24 cellular contexts compared by ENCODE assay signal in the genomic region with DNA sequence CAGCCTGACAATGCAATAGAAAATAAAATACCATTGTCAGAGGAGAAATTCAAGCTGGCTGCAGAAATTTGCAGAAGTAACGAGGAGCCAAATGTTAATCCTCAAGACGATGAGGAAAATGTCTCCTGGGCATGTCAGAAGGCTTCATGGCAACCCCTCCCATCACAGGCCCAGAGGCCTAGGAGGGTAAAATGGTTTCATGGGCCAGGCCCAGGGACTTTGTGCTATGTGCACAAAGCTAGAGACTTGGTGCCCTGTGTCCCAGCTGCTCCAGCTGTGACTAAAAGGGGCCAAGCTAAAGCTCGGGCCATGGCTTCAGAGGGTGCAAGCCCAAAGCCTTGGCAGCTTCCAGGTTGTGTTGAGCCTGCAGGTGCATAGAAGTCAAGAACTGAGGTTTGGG.
DNase-seq lines count a peak whose midpoint lies in the region; ATAC-seq, FAIRE-seq and TF ChIP-seq lines count a peak whose summit lies in the region.
"Had no signal": no experiment of that assay in that cellular context is flagged by ENCODE, and none has a peak within 500 bp of the region (broad histone marks: within the 10 kb centered on the region; RNA-seq: fewer than 3 reads in every experiment).

No MANE protein-coding gene starts in this region.

- H3K4me2 ChIP-seq in K562 (ENCODE audit: insufficient read depth, low read length) = no peak overlapping the region
- H3K4me2 ChIP-seq: BLaER1 treated with 17β-estradiol and CSF1 and Interleukin-3, amounts not matched to agents 10 nM and 100 nM had no signal

- BruUV-seq in K562 (replicated peaks; lab: Mats Ljungman, UMichigan) = no TSS peak

- no peak for TF ChIP-seq RAD21 in K562 (CRISPR knock-in tag; conservative IDR thresholded peaks at IDR 0.05 in 1 of 2, IDR thresholded peaks at IDR 0.05 in 1 of 2)

- H3K27ac ChIP-seq in HEK293 (ENCODE audit: extremely low read depth, low read depth, low read length) (no peak overlapping the region), K562 (ENCODE audit: extremely low read depth, low read depth, low read length) (no peak overlapping the region)
- H3K27ac ChIP-seq: BLaER1 treated with 17β-estradiol and CSF1 and Interleukin-3, amounts not matched to agents 10 nM and 100 nM; C4-2B had no signal

- H3K9ac ChIP-seq in K562 (ENCODE audit: insufficient read depth in 1 of 2, low read depth in 2 of 2, low read length in 2 of 2) = no peak overlapping the region
- H3K9ac ChIP-seq: BLaER1 treated with 17β-estradiol and CSF1 and Interleukin-3, amounts not matched to agents 10 nM and 100 nM had no signal

- in situ Hi-C loops in K562 (cut with MboI) = no loop called here

- no peak for TF ChIP-seq EP300 in K562 (IDR thresholded peaks at IDR 0.05; ENCODE audit: low read length)

- no peaks in the 10 kb centered on the region for H3K9me1 ChIP-seq in K562 (ENCODE audit: control insufficient read depth, insufficient read depth, low read length)

- TF ChIP-seq POLR2A in K562 (conservative IDR thresholded peaks at IDR 0.05) = no peak
- no peak for TF ChIP-seq POLR2A in H54 (IDR thresholded peaks at IDR 0.05; ENCODE audit: low read depth, low read length)

- H2AFZ ChIP-seq in K562 (ENCODE audit: low read depth, low read length) = no peak overlapping the region

- H3K9me3 Mint-ChIP-seq in HFFc6 (peaks cover 34% of the 10 kb centered on the region), T-cell (peaks cover 12 to 26% (median 12%) of the 10 kb centered on the region in 3 donors)

- no peak overlapping the region for H3K27ac Mint-ChIP-seq in HFFc6
- no peak overlapping the region for H3K27ac Mint-ChIP-seq in T-cell
- H3K27ac Mint-ChIP-seq: B cell; CD4-positive, alpha-beta T cell; CD8-positive, alpha-beta T cell had no signal

- H3K27me3 ChIP-seq in K562 (ENCODE audit: control insufficient read depth in 2 of 2, insufficient read depth in 2 of 2, low read length in 2 of 2) = no peaks in the 10 kb centered on the region
- H3K27me3 ChIP-seq: BLaER1 treated with 17β-estradiol and CSF1 and Interleukin-3, amounts not matched to agents 10 nM and 100 nM had no signal

- intact Hi-C loops in K562 (cut with micrococcal nuclease) = no loop called here

- TF ChIP-seq CTCF in HEK293 (tag by site-specific recombination; IDR thresholded peaks at IDR 0.05) (no peak), K562 (IDR thresholded peaks at IDR 0.05 in 2 of 3, conservative IDR thresholded peaks at IDR 0.05 in 1 of 3; ENCODE audit: insufficient read depth in 2 of 3, low read depth in 1 of 3, low read length in 3 of 3) (no peak), HFFc6 (IDR thresholded peaks at IDR 0.05) (no peak)

- H3K9me3 ChIP-seq in HEK293 (ENCODE audit: control insufficient read depth, insufficient read depth, low read depth, low read length) = no peaks in the 10 kb centered on the region
- no peaks in the 10 kb centered on the region for H3K9me3 ChIP-seq in K562 (replicated peaks; ENCODE audit: control insufficient read depth, insufficient read depth, low read depth, low read length)

- WGBS in K562 (ENCODE audit: insufficient coverage, low coverage, missing lambda C conversion rate) = 3% methylated on average over 3 of the region's 3 CpGs

- CTCF ChIA-PET in HEK293 (lab: Yijun Ruan, JAX) = no interaction called here
- CTCF ChIA-PET in K562 (lab: Yijun Ruan, JAX; ENCODE audit: low intra/inter-chr PET ratio) = no interaction called here
- CTCF ChIA-PET in T-cell (lab: Charles Lee) = no interaction called here

- H3K36me3 ChIP-seq in HEK293 (ENCODE audit: control insufficient read depth in 2 of 2, insufficient read depth in 1 of 2, low read length in 2 of 2) (no peaks in the 10 kb centered on the region), K562 (ENCODE audit: control insufficient read depth, insufficient read depth, low read length) (no peaks in the 10 kb centered on the region)
- H3K36me3 ChIP-seq: BLaER1 treated with 17β-estradiol and CSF1 and Interleukin-3, amounts not matched to agents 10 nM and 100 nM had no signal

- POLR2A ChIA-PET in HEK293 (lab: Yijun Ruan, JAX) = no interaction called here
- POLR2A ChIA-PET in K562 (lab: Yijun Ruan, JAX) = no interaction called here
- POLR2A ChIA-PET in T-cell (lab: Charles Lee) = no interaction called here

- H3K79me2 ChIP-seq in K562 (ENCODE audit: control insufficient read depth, insufficient read depth, low read length) = no peaks in the 10 kb centered on the region

- DNase-seq in K562 (ENCODE audit: extremely low read depth in 1 of 4, low spot score in 3 of 4) (no peak), HFFc6 (no peak), T-cell (no peak), H54 (ENCODE audit: insufficient read length, low spot score) (no peak)
- DNase-seq: 8988T; AML-193; CD4-positive, alpha-beta T cell; CD8-positive, alpha-beta T cell; COR-L47; DMS 273 treated with DMSO at 0.1 percent for 48 hours; DMS153; DMS53; DMS79; DND-41; EL; GDM1 had no signal

- no peak overlapping the region for H3K4me3 ChIP-seq in HEK293 (ENCODE audit: low read depth, low read length)
- no peak overlapping the region for H3K4me3 ChIP-seq in K562
- H3K4me3 ChIP-seq: BLaER1 treated with 17β-estradiol and CSF1 and Interleukin-3, amounts not matched to agents 10 nM and 100 nM; GM12878 had no signal

- peaks cover 10% of the 10 kb centered on the region; the same call in 1 of the 2 replicates for H3K36me3 Mint-ChIP-seq in HFFc6 (ENCODE audit: low read depth)
- no peaks in the 10 kb centered on the region for H3K36me3 Mint-ChIP-seq in T-cell
- H3K36me3 Mint-ChIP-seq: CD8-positive, alpha-beta T cell had no signal

- no peak for ATAC-seq in K562
- no peak for ATAC-seq in T-cell (replicated peaks in 1 of 4)
- ATAC-seq: CD8-positive, alpha-beta T cell; GM12878 had no signal

- no peak overlapping the region for H3K4me3 Mint-ChIP-seq in HFFc6
- H3K4me3 Mint-ChIP-seq in T-cell = no peak overlapping the region
- H3K4me3 Mint-ChIP-seq: B cell; CD4-positive, alpha-beta T cell; CD8-positive, alpha-beta T cell had no signal

- no peaks in the 10 kb centered on the region for H4K20me1 ChIP-seq in K562 (replicated peaks; ENCODE audit: control insufficient read depth, insufficient read depth, low read length)
- H4K20me1 ChIP-seq: BLaER1 treated with 17β-estradiol and CSF1 and Interleukin-3, amounts not matched to agents 10 nM and 100 nM had no signal

- H3K4me1 Mint-ChIP-seq in HFFc6 (ENCODE audit: low read depth) = no peaks in the 10 kb centered on the region
- H3K4me1 Mint-ChIP-seq in T-cell = no peaks in the 10 kb centered on the region
- H3K4me1 Mint-ChIP-seq: B cell had no signal

- FAIRE-seq in K562 (lab: Jason Lieb, UNC) (no peak), H54 (lab: Jason Lieb, UNC) (no peak)
- FAIRE-seq: A204.1, GM12878, GM12892, GM18507 had no signal

- peaks cover 2% of the 10 kb centered on the region for H3K27me3 Mint-ChIP-seq in HFFc6 (ENCODE audit: insufficient read depth)
- H3K27me3 Mint-ChIP-seq in T-cell = no peaks in the 10 kb centered on the region
- H3K27me3 Mint-ChIP-seq: B cell; CD4-positive, alpha-beta T cell had no signal

- H3K4me1 ChIP-seq in HEK293 (ENCODE audit: control insufficient read depth, insufficient read depth, low read length) (no peaks in the 10 kb centered on the region), K562 (replicated peaks in 1 of 2; ENCODE audit: control insufficient read depth in 2 of 2, insufficient read depth in 2 of 2, low read length in 2 of 2) (no peaks in the 10 kb centered on the region)
- H3K4me1 ChIP-seq: BLaER1 treated with 17β-estradiol and CSF1 and Interleukin-3, amounts not matched to agents 10 nM and 100 nM had no signal

TF ChIP-seq in HEK293, 187 proteins besides CTCF, POLR2A, EP300 and RAD21 (continues in another document):
- TF ChIP-seq, protein P1, sequence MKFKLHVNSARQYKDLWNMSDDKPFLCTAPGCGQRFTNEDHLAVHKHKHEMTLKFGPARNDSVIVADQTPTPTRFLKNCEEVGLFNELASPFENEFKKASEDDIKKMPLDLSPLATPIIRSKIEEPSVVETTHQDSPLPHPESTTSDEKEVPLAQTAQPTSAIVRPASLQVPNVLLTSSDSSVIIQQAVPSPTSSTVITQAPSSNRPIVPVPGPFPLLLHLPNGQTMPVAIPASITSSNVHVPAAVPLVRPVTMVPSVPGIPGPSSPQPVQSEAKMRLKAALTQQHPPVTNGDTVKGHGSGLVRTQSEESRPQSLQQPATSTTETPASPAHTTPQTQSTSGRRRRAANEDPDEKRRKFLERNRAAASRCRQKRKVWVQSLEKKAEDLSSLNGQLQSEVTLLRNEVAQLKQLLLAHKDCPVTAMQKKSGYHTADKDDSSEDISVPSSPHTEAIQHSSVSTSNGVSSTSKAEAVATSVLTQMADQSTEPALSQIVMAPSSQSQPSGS (tag by site-specific recombination; IDR thresholded peaks at IDR 0.05; ENCODE audit: low read depth) = no peak
- peak; percentile 75 for TF ChIP-seq SETDB1 (IDR thresholded peaks at IDR 0.05; ENCODE audit: insufficient read length, low read length)
- TF ChIP-seq OVOL3 (tag by site-specific recombination; IDR thresholded peaks at IDR 0.05) = no peak
- no peak for TF ChIP-seq ZNF426 (tag by site-specific recombination; IDR thresholded peaks at IDR 0.05)
- no peak for TF ChIP-seq ZNF157 (tag by site-specific recombination; IDR thresholded peaks at IDR 0.05)
- TF ChIP-seq ZNF677 (tag by site-specific recombination; IDR thresholded peaks at IDR 0.05) = no peak
- TF ChIP-seq ZNF274 (IDR thresholded peaks at IDR 0.05; ENCODE audit: low read length) = no peak
- TF ChIP-seq ZNF274 (tag by site-specific recombination; IDR thresholded peaks at IDR 0.05; ENCODE audit: borderline replicate concordance) = no peak

TF ChIP-seq in K562, 482 proteins besides CTCF, POLR2A, EP300 and RAD21:
- TF ChIP-seq GTF3C2 (IDR thresholded peaks at IDR 0.05; ENCODE audit: borderline replicate concordance, extremely low read depth, insufficient read length) (no peak), ZFP36 (IDR thresholded peaks at IDR 0.05; ENCODE audit: low read depth, low read length, partially characterized antibody) (peak; percentile 60)

Comparison
In these comparisons a context has a peak if more than half of its experiments do, and no peak if none do; other contexts are left out.
1. Of the 44 proteins assayed by ChIP-seq in both K562 and HEK293: peak only in K562: none; only in HEK293: SETDB1 and TRIM28; in both: none; in neither: 42.